Comparison of ENCODE assay signal across 18 cellular contexts in genomic region chr9:85510830-85511504, GRCh38.
A peak's percentile ranks its signal among the peaks of the same experiment; 100 is the strongest.
DNase-seq lines count a peak whose midpoint lies in the region; TF ChIP-seq lines count a peak whose summit lies in the region.
"Had no signal": no experiment of that assay in that cellular context is flagged by ENCODE, and none has a peak within 500 bp of the region (broad histone marks: within the 10 kb centered on the region; RNA-seq: fewer than 3 reads in every experiment).

No MANE protein-coding gene starts in this region.

- in situ Hi-C loops in GM13976 (cut with MboI; ENCODE audit: low sequenced_read_pairs, unreplicated experiment), result no loop called here

- no peak for TF ChIP-seq POLR2A in erythroblast (IDR thresholded peaks at IDR 0.05; ENCODE audit: low read length)

- no peak for TF ChIP-seq CTCF in GM13976 (IDR thresholded peaks at IDR 0.05; ENCODE audit: borderline replicate concordance, control extremely low read depth, extremely low read depth, insufficient read depth, missing control alignments)

- DNase-seq in EH (ENCODE audit: low read depth) (peak; percentile 16), HUDEP-2 (lab: John Stamatoyannopoulos, UW; ENCODE audit: unreplicated experiment in 76 of 76) (peak in 52 of 76 experiments; percentile 3 to 71 (median 29)), erythroblast (lab: John Stamatoyannopoulos, UW) (peak; percentile 12 to 21), islet precursor cell (peak; percentile 16), GM13976 (ENCODE audit: low spot score) (no peak), cerebellum (ENCODE audit: low spot score) (no peak), NCI-H2227 (lab: John Stamatoyannopoulos, UW; ENCODE audit: unreplicated experiment) (no peak)
- DNase-seq: ACHN; AML-193; Caco-2; CD4-positive, CD25-positive, alpha-beta regulatory T cell; DMS53; H9; NCI-H1417 treated with DMSO at 0.1 percent for 48 hours; NCI-H2029 treated with DMSO at 0.1 percent for 48 hours; NCI-H510A treated with DMSO at 0.1 percent for 48 hours; NCI-H82; SHP77 had no signal

Comparison
In these comparisons a context has a peak if more than half of its experiments do, and no peak if none do; other contexts are left out.
1. DNase-seq: peak in EH (single experiment), HUDEP-2 (52 of 76), erythroblast (2 of 2) and islet precursor cell (single experiment); none in GM13976 (single experiment), cerebellum (single experiment) and NCI-H2227 (single experiment).